ENCODE assay signal across 13 cellular contexts in the genomic region with DNA sequence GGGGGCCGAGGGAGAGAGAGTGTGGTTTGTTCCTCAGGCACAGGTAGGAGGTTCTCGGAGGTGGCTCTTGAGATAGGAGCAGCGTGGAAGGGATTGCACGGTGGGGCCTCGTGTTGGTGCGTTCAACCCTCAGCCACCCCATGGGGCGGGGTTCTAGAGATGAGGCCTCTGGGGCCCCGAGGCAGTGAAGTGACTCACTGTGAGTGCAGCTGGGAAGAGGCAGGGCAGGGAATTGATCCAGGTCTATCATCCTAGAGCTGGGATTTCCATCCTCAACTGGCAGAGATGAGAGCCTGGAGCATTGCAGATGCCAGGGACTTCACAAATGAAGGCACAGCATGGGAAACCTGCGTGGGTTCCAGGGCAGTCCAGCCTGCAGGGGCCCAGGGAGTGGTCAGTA. TPM values are rescaled to one million over a fixed set of nuclear protein-coding genes. Genes with fewer than 3 reads are reported as not detected.
A peak's percentile ranks its signal among the peaks of the same experiment; 100 is the strongest.
DNase-seq lines count a peak whose midpoint lies in the region; ATAC-seq and TF ChIP-seq lines count a peak whose summit lies in the region.
"Had no signal": no experiment of that assay in that cellular context is flagged by ENCODE, and none has a peak within 500 bp of the region (broad histone marks: within the 10 kb centered on the region; RNA-seq: fewer than 3 reads in every experiment).

No MANE protein-coding gene starts in this region.

- no peak for TF ChIP-seq POLR2A in vagina (IDR thresholded peaks at IDR 0.05)

- no peak overlapping the region for H3K4me3 Mint-ChIP-seq in activated T-helper 17 cell treated with anti-CD3 and anti-CD28 coated beads, Interleukin-2, amount 50 U/mL, for 72 hours

- H3K27me3 ChIP-seq in vagina = no peaks in the 10 kb centered on the region

- CTCF ChIA-PET in HEK293T (lab: Yijun Ruan, JAX) = interaction anchor here (1.1 kb wide), 1 partner anchor 68 kb away, joined by 3 read pairs; no protein-coding TSS in a partner anchor

- no peaks in the 10 kb centered on the region for H3K27me3 Mint-ChIP-seq in activated T-helper 17 cell treated with anti-CD3 and anti-CD28 coated beads, Interleukin-2, amount 50 U/mL, for 72 hours

- peak overlapping the region; percentile 16 for H3K27ac Mint-ChIP-seq in activated T-helper 17 cell treated with anti-CD3 and anti-CD28 coated beads, Interleukin-2, amount 50 U/mL, for 72 hours

- no peak overlapping the region for H3K4me3 ChIP-seq in vagina

- DNase-seq in DMS 273 (lab: John Stamatoyannopoulos, UW; ENCODE audit: unreplicated experiment) = peak; percentile 38
- DNase-seq in DMS 273 treated with DMSO at 0.1 percent for 48 hours (lab: John Stamatoyannopoulos, UW) = no peak
- peak; percentile 52 for DNase-seq in globus pallidus (ENCODE audit: low spot score)
- DNase-seq in vagina (ENCODE audit: extremely low spot score in 2 of 2) = no peak
- DNase-seq in NCI-H2171 (lab: John Stamatoyannopoulos, UW) = no peak
- no peak for DNase-seq in HEK293T (ENCODE audit: extremely low spot score)
- DNase-seq in NCI-H748 treated with DMSO at 0.1 percent for 48 hours (lab: John Stamatoyannopoulos, UW) = no peak
- DNase-seq: activated CD4-positive, alpha-beta T cell treated with anti-CD3 and anti-CD28 coated beads for 4 hours; activated gamma-delta T cell; Karpas-422 had no signal

- no peaks in the 10 kb centered on the region for H3K4me1 Mint-ChIP-seq in activated T-helper 17 cell treated with anti-CD3 and anti-CD28 coated beads, Interleukin-2, amount 50 U/mL, for 72 hours

- no peaks in the 10 kb centered on the region for H3K36me3 ChIP-seq in vagina

- POLR2A ChIA-PET in HEK293T (lab: Yijun Ruan, JAX) = interaction anchor here (0.9 kb wide), 1 partner anchor 77 kb away, joined by 3 read pairs; a partner anchor contains a TSS

- H3K27ac ChIP-seq in vagina = peak overlapping the region; percentile 17
- H3K27ac ChIP-seq: 22Rv1 had no signal

- ATAC-seq in activated T-helper 17 cell treated with anti-CD3 and anti-CD28 coated beads, Interleukin-2, amount 50 U/mL, for 72 hours (replicated peaks) = no peak

- H3K4me1 ChIP-seq in vagina = peaks cover 35% of the 10 kb centered on the region

- H3K9me3 ChIP-seq in vagina = no peaks in the 10 kb centered on the region

- TF ChIP-seq CTCF in vagina (IDR thresholded peaks at IDR 0.05) = no peak

- no peaks in the 10 kb centered on the region for H3K36me3 Mint-ChIP-seq in activated T-helper 17 cell treated with anti-CD3 and anti-CD28 coated beads, Interleukin-2, amount 50 U/mL, for 72 hours (ENCODE audit: low read depth)

- H3K9me3 Mint-ChIP-seq in activated T-helper 17 cell treated with anti-CD3 and anti-CD28 coated beads, Interleukin-2, amount 50 U/mL, for 72 hours = no peaks in the 10 kb centered on the region

- intact Hi-C loops in vagina (cut with DNase I) = no loop called here

TF ChIP-seq in HEK293T, 16 proteins besides CTCF, POLR2A, EP300 and RAD21:
- no peak for TF ChIP-seq HDGF (IDR thresholded peaks at IDR 0.05; ENCODE audit: borderline replicate concordance)
- no peak for TF ChIP-seq NFRKB (IDR thresholded peaks at IDR 0.05)
- TF ChIP-seq SUZ12 (IDR thresholded peaks at IDR 0.05) = no peak
- TF ChIP-seq L3MBTL2 (conservative IDR thresholded peaks at IDR 0.05) = no peak
- no peak for TF ChIP-seq BHLHE40 (IDR thresholded peaks at IDR 0.05; ENCODE audit: borderline replicate concordance)
- no peak for TF ChIP-seq FOXM1 (IDR thresholded peaks at IDR 0.05; ENCODE audit: borderline replicate concordance)
- TF ChIP-seq FOXA1 (IDR thresholded peaks at IDR 0.05) = no peak
- TF ChIP-seq, protein P1, sequence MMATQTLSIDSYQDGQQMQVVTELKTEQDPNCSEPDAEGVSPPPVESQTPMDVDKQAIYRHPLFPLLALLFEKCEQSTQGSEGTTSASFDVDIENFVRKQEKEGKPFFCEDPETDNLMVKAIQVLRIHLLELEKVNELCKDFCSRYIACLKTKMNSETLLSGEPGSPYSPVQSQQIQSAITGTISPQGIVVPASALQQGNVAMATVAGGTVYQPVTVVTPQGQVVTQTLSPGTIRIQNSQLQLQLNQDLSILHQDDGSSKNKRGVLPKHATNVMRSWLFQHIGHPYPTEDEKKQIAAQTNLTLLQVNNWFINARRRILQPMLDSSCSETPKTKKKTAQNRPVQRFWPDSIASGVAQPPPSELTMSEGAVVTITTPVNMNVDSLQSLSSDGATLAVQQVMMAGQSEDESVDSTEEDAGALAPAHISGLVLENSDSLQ (IDR thresholded peaks at IDR 0.05) = no peak

RNA-seq across cellular contexts. Expression of a gene that starts 5.2 kb away (rescaled TPM):
- 10 to 100 TPM; 51.4 to 70.1 TPM for total RNA-seq in activated T-helper 17 cell treated with anti-CD3 and anti-CD28 coated beads, Interleukin-2, amount 50 U/mL, for 72 hours
- 147 TPM for total RNA-seq in vagina

RNA-seq across cellular contexts. Expression of a gene that starts 8.9 kb away (rescaled TPM):
- under 1 TPM; 0.45 to 0.50 TPM for total RNA-seq in activated T-helper 17 cell treated with anti-CD3 and anti-CD28 coated beads, Interleukin-2, amount 50 U/mL, for 72 hours
- 6.4 TPM for total RNA-seq in vagina

RNA-seq across cellular contexts. Expression of a gene that starts 13.8 kb away (rescaled TPM):
- 100 to 1,000 TPM in 1 of 2 donors, 10 to 100 TPM in 1; 49.6 to 104 TPM for total RNA-seq in activated T-helper 17 cell treated with anti-CD3 and anti-CD28 coated beads, Interleukin-2, amount 50 U/mL, for 72 hours
- total RNA-seq in vagina = 12.0 TPM

RNA-seq across cellular contexts. Expression of a gene that starts 18.7 kb away (rescaled TPM):
- not detected for total RNA-seq in activated T-helper 17 cell treated with anti-CD3 and anti-CD28 coated beads, Interleukin-2, amount 50 U/mL, for 72 hours
- total RNA-seq in vagina = not detected
- total RNA-seq: SK-MEL-5 had no signal

RNA-seq across cellular contexts. Expression of a gene that starts 27.3 kb away (rescaled TPM):
- total RNA-seq in activated T-helper 17 cell treated with anti-CD3 and anti-CD28 coated beads, Interleukin-2, amount 50 U/mL, for 72 hours = not detected
- not detected for total RNA-seq in vagina
- total RNA-seq: SK-MEL-5 had no signal

Comparison
In these comparisons a context has a peak if more than half of its experiments do, and no peak if none do; other contexts are left out.
1. DNase-seq: peak in DMS 273 (single experiment) and globus pallidus (single experiment); none in DMS 273 treated with DMSO at 0.1 percent for 48 hours (single experiment), vagina (0 of 2), NCI-H2171 (single experiment), HEK293T (single experiment) and NCI-H748 treated with DMSO at 0.1 percent for 48 hours (single experiment).